Comparison of ENCODE assay signal across 12 cellular contexts in genomic region chr20:49167811-49168507, GRCh38. TPM values are rescaled to one million over a fixed set of nuclear protein-coding genes. Genes with fewer than 3 reads are reported as not detected.
DNase-seq lines count a peak whose midpoint lies in the region; ATAC-seq and TF ChIP-seq lines count a peak whose summit lies in the region.
"Had no signal": no experiment of that assay in that cellular context is flagged by ENCODE, and none has a peak within 500 bp of the region (broad histone marks: within the 10 kb centered on the region; RNA-seq: fewer than 3 reads in every experiment).

No MANE protein-coding gene starts in this region.

- H3K27me3 Mint-ChIP-seq in CD4-positive, CD25-positive, alpha-beta regulatory T cell, result no peaks in the 10 kb centered on the region
- no peaks in the 10 kb centered on the region for H3K27me3 Mint-ChIP-seq in T-helper 17 cell

- peaks cover 19% of the 10 kb centered on the region for H3K36me3 Mint-ChIP-seq in CD4-positive, CD25-positive, alpha-beta regulatory T cell
- peaks cover 3% of the 10 kb centered on the region for H3K36me3 Mint-ChIP-seq in T-helper 17 cell (ENCODE audit: low read depth)

- H3K9me3 ChIP-seq in CD4-positive, CD25-positive, alpha-beta regulatory T cell (ENCODE audit: control insufficient read depth in 2 of 2, low read length in 2 of 2), result no peaks in the 10 kb centered on the region
- H3K9me3 ChIP-seq in T-helper 17 cell (ENCODE audit: control insufficient read depth, low read length, poor library complexity, severe bottlenecking) (no peaks in the 10 kb centered on the region), psoas muscle (no peaks in the 10 kb centered on the region)

- H3K27me3 ChIP-seq in CD4-positive, CD25-positive, alpha-beta regulatory T cell (ENCODE audit: control insufficient read depth, insufficient read depth, low read length), result no peaks in the 10 kb centered on the region
- H3K27me3 ChIP-seq in psoas muscle (ENCODE audit: insufficient read depth in 3 of 3, low read length in 2 of 3), result no peaks in the 10 kb centered on the region

- intact Hi-C loops in psoas muscle (cut with DNase I), result no loop called here

- H3K27ac Mint-ChIP-seq in CD4-positive, CD25-positive, alpha-beta regulatory T cell, result peak overlapping the region; percentile 67 to 84 (median 84)
- H3K27ac Mint-ChIP-seq in T-helper 17 cell, result peak overlapping the region; percentile 89

- H3K36me3 ChIP-seq in CD4-positive, CD25-positive, alpha-beta regulatory T cell (ENCODE audit: control insufficient read depth, insufficient read depth, low read length), result peaks cover 26% of the 10 kb centered on the region
- peaks cover 0 to 32% of the 10 kb centered on the region in 2 donors for H3K36me3 ChIP-seq in psoas muscle (ENCODE audit: insufficient read depth in 1 of 2, low read depth in 1 of 2)

- H3K4me3 ChIP-seq in CD4-positive, CD25-positive, alpha-beta regulatory T cell (ENCODE audit: low read depth, low read length), result peak overlapping the region; percentile 54
- H3K4me3 ChIP-seq in fibroblast of villous mesenchyme (ENCODE audit: low read depth, low read length) (no peak overlapping the region), psoas muscle (peak overlapping the region; percentile 4)

- 27 to 37% (median 36%) methylated on average over 5 of the region's 5 CpGs for WGBS in psoas muscle, 3 donors

- no peak for ATAC-seq in CD4-positive, CD25-positive, alpha-beta regulatory T cell (ENCODE audit: low read depth in 2 of 2)
- ATAC-seq in T-helper 17 cell (no peak), psoas muscle (peak; percentile 21 to 70 (median 46)), HG03520 (IDR thresholded peaks at IDR 0.05; ENCODE audit: unreplicated experiment) (no peak), GM19467 (IDR thresholded peaks at IDR 0.05; ENCODE audit: unreplicated experiment) (no peak)
- ATAC-seq: Panc1 had no signal

- TF ChIP-seq CTCF in fibroblast of villous mesenchyme (IDR thresholded peaks at IDR 0.05; ENCODE audit: insufficient read depth, low read depth, low read length) (no peak), psoas muscle (IDR thresholded peaks at IDR 0.05) (no peak)

- H3K4me1 ChIP-seq in CD4-positive, CD25-positive, alpha-beta regulatory T cell (ENCODE audit: control insufficient read depth, insufficient read depth, low read length, poor library complexity, severe bottlenecking), result peaks cover 42% of the 10 kb centered on the region
- H3K4me1 ChIP-seq in psoas muscle, result peaks cover 30% of the 10 kb centered on the region

- peak overlapping the region; percentile 65 for H3K27ac ChIP-seq in CD4-positive, CD25-positive, alpha-beta regulatory T cell (ENCODE audit: insufficient read depth, low read length, poor library complexity, severe bottlenecking)
- no peak overlapping the region for H3K27ac ChIP-seq in psoas muscle

- no peaks in the 10 kb centered on the region for H3K9me3 Mint-ChIP-seq in CD4-positive, CD25-positive, alpha-beta regulatory T cell

- peak overlapping the region in 2 of 4 donors; percentile 37 to 79 for H3K4me3 Mint-ChIP-seq in CD4-positive, CD25-positive, alpha-beta regulatory T cell
- H3K4me3 Mint-ChIP-seq in T-helper 17 cell, result peak overlapping the region; percentile 36

- H3K4me1 Mint-ChIP-seq in CD4-positive, CD25-positive, alpha-beta regulatory T cell, result peaks cover 29 to 68% (median 54%) of the 10 kb centered on the region in 4 donors
- H3K4me1 Mint-ChIP-seq in T-helper 17 cell, result peaks cover 40% of the 10 kb centered on the region

- DNase-seq in CD4-positive, CD25-positive, alpha-beta regulatory T cell, result no peak
- no peak for DNase-seq in T-helper 17 cell
- DNase-seq in fibroblast of villous mesenchyme (ENCODE audit: low read depth), result peak; percentile 56
- no peak for DNase-seq in psoas muscle
- DNase-seq in putamen (ENCODE audit: low spot score), result no peak
- no peak for DNase-seq in NCI-H1092 (lab: John Stamatoyannopoulos, UW)
- DNase-seq: EL, mesendoderm, NCI-H1092 treated with DMSO at 0.1 percent for 48 hours had no signal

RNA-seq across cellular contexts. Expression of gene STAU1, which starts 20.2 kb away (rescaled TPM):
- 67.6 TPM for total RNA-seq in CD4-positive, CD25-positive, alpha-beta regulatory T cell
- 10 to 100 TPM; 29.6 to 39.3 (median 37.3) TPM for polyA plus RNA-seq in CD4-positive, CD25-positive, alpha-beta regulatory T cell
- total RNA-seq in T-helper 17 cell (10 to 100 TPM; 45.6 to 62.5 TPM), fibroblast of villous mesenchyme (54.4 and 56.6 TPM in 2 replicates), psoas muscle (10 to 100 TPM; 57.5 to 85.2 (median 76.7) TPM)
- 10 to 100 TPM; 30.2 to 58.8 (median 53.7) TPM for polyA plus RNA-seq in psoas muscle

RNA-seq across cellular contexts. Expression of gene DDX27, which starts 51.3 kb away (rescaled TPM):
- total RNA-seq in CD4-positive, CD25-positive, alpha-beta regulatory T cell, result 105 TPM
- polyA plus RNA-seq in CD4-positive, CD25-positive, alpha-beta regulatory T cell, result 10 to 100 TPM; 24.4 to 39.6 (median 34.8) TPM
- total RNA-seq in T-helper 17 cell (10 to 100 TPM; 84.1 to 87.5 TPM), fibroblast of villous mesenchyme (28.7 and 33.2 TPM in 2 replicates), psoas muscle (10 to 100 TPM; 19.4 to 32.6 (median 24.4) TPM)
- polyA plus RNA-seq in psoas muscle, result 10 to 100 TPM; 30.5 to 62.9 (median 41.4) TPM

Comparison
In these comparisons a context has a peak if more than half of its experiments do, and no peak if none do; other contexts are left out.
1. ATAC-seq: peak in psoas muscle (4 of 4); none in CD4-positive, CD25-positive, alpha-beta regulatory T cell (0 of 2), T-helper 17 cell (single experiment), HG03520 (single experiment) and GM19467 (single experiment).